ENCODE assay signal across 1 cellular context in genomic region chr17:55432358-55433028, GRCh38.
TF ChIP-seq lines count a peak whose summit lies in the region.

No MANE protein-coding gene starts in this region.

TF ChIP-seq in K562, 482 proteins besides CTCF, POLR2A, EP300 and RAD21 (continued from another document and continues in another):
- TF ChIP-seq ZZZ3 (IDR thresholded peaks at IDR 0.05), result no peak
- TF ChIP-seq, protein P1, sequence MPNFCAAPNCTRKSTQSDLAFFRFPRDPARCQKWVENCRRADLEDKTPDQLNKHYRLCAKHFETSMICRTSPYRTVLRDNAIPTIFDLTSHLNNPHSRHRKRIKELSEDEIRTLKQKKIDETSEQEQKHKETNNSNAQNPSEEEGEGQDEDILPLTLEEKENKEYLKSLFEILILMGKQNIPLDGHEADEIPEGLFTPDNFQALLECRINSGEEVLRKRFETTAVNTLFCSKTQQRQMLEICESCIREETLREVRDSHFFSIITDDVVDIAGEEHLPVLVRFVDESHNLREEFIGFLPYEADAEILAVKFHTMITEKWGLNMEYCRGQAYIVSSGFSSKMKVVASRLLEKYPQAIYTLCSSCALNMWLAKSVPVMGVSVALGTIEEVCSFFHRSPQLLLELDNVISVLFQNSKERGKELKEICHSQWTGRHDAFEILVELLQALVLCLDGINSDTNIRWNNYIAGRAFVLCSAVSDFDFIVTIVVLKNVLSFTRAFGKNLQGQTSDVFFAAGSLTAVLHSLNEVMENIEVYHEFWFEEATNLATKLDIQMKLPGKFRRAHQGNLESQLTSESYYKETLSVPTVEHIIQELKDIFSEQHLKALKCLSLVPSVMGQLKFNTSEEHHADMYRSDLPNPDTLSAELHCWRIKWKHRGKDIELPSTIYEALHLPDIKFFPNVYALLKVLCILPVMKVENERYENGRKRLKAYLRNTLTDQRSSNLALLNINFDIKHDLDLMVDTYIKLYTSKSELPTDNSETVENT (CRISPR knock-in tag; IDR thresholded peaks at IDR 0.05), result no peak
- no peak for TF ChIP-seq HIVEP1 (CRISPR knock-in tag; IDR thresholded peaks at IDR 0.05)
- TF ChIP-seq SRSF7 (optimal IDR thresholded peaks at IDR 0.05; ENCODE audit: low read depth, low read length), result no peak
- TF ChIP-seq NCOA2 (IDR thresholded peaks at IDR 0.05; ENCODE audit: partially characterized antibody in 2 of 2), result no peak
- no peak for TF ChIP-seq POLR2AphosphoS5 (IDR thresholded peaks at IDR 0.05; ENCODE audit: control insufficient read depth, insufficient read depth, low read depth, low read length)
- no peak for TF ChIP-seq ZNF354B (CRISPR knock-in tag; IDR thresholded peaks at IDR 0.05)
- peak; percentile 74; the same call in 1 of the 2 replicates for TF ChIP-seq TCFL5 (CRISPR knock-in tag; conservative IDR thresholded peaks at IDR 0.05)
- TF ChIP-seq HDAC2 (IDR thresholded peaks at IDR 0.05), result no peak
- no peak for TF ChIP-seq KAT8 (IDR thresholded peaks at IDR 0.05; ENCODE audit: low read depth)
- TF ChIP-seq HDAC3 (IDR thresholded peaks at IDR 0.05; ENCODE audit: borderline replicate concordance, partially characterized antibody), result no peak
- no peak for TF ChIP-seq ZBTB7A (IDR thresholded peaks at IDR 0.05; ENCODE audit: borderline replicate concordance, control insufficient read depth, low read depth, low read length)
- TF ChIP-seq RB1 (IDR thresholded peaks at IDR 0.05; ENCODE audit: low read depth), result no peak
- no peak for TF ChIP-seq TAF7 (tag; IDR thresholded peaks at IDR 0.05)
- TF ChIP-seq, protein P2, sequence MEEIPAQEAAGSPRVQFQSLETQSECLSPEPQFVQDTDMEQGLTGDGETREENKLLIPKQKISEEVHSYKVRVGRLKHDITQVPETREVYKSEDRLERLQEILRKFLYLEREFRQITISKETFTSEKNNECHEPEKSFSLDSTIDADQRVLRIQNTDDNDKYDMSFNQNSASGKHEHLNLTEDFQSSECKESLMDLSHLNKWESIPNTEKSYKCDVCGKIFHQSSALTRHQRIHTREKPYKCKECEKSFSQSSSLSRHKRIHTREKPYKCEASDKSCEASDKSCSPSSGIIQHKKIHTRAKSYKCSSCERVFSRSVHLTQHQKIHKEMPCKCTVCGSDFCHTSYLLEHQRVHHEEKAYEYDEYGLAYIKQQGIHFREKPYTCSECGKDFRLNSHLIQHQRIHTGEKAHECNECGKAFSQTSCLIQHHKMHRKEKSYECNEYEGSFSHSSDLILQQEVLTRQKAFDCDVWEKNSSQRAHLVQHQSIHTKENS (CRISPR knock-in tag; IDR thresholded peaks at IDR 0.05), result no peak
- no peak for TF ChIP-seq NR4A1 (CRISPR knock-in tag; IDR thresholded peaks at IDR 0.05)
- TF ChIP-seq NR4A1 (tag; IDR thresholded peaks at IDR 0.05), result peak; percentile 93
- TF ChIP-seq RBFOX2 (IDR thresholded peaks at IDR 0.05; ENCODE audit: low read depth, low read length), result no peak
- TF ChIP-seq ELF2 (CRISPR knock-in tag; IDR thresholded peaks at IDR 0.05), result no peak
- no peak for TF ChIP-seq CBX8 (IDR thresholded peaks at IDR 0.05; ENCODE audit: borderline replicate concordance, extremely low read depth, low read depth, low read length, poor library complexity, severe bottlenecking)
- TF ChIP-seq, protein P3, sequence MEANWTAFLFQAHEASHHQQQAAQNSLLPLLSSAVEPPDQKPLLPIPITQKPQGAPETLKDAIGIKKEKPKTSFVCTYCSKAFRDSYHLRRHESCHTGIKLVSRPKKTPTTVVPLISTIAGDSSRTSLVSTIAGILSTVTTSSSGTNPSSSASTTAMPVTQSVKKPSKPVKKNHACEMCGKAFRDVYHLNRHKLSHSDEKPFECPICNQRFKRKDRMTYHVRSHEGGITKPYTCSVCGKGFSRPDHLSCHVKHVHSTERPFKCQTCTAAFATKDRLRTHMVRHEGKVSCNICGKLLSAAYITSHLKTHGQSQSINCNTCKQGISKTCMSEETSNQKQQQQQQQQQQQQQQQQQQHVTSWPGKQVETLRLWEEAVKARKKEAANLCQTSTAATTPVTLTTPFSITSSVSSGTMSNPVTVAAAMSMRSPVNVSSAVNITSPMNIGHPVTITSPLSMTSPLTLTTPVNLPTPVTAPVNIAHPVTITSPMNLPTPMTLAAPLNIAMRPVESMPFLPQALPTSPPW (CRISPR knock-in tag; IDR thresholded peaks at IDR 0.05), result no peak
- no peak for TF ChIP-seq PRPF4 (IDR thresholded peaks at IDR 0.05; ENCODE audit: insufficient read depth, low read depth, low read length, poor library complexity, severe bottlenecking)
- TF ChIP-seq DLX4 (CRISPR knock-in tag; IDR thresholded peaks at IDR 0.05), result no peak
- no peak for TF ChIP-seq FOXK2 (conservative IDR thresholded peaks at IDR 0.05 in 1 of 2, IDR thresholded peaks at IDR 0.05 in 1 of 2; ENCODE audit: low read depth in 2 of 2)
- no peak for TF ChIP-seq RBBP5 (IDR thresholded peaks at IDR 0.05; ENCODE audit: borderline replicate concordance, insufficient read depth, low read length, poor library complexity, severe bottlenecking)
- no peak for TF ChIP-seq JUN (IDR thresholded peaks at IDR 0.05; ENCODE audit: borderline replicate concordance, low read depth, low read length)
- no peak for TF ChIP-seq JUN (CRISPR knock-in tag; IDR thresholded peaks at IDR 0.05; ENCODE audit: borderline replicate concordance)
- TF ChIP-seq JUND (IDR thresholded peaks at IDR 0.05; ENCODE audit: borderline replicate concordance, low read depth, low read length), result no peak
- TF ChIP-seq JUND (tag; IDR thresholded peaks at IDR 0.05; ENCODE audit: borderline replicate concordance, low read depth, low read length), result peak; percentile 14; the same call in 1 of the 3 replicates
- TF ChIP-seq RNF219 (CRISPR knock-in tag; IDR thresholded peaks at IDR 0.05), result no peak
- no peak for TF ChIP-seq RBM15 (IDR thresholded peaks at IDR 0.05; ENCODE audit: insufficient read depth, low read length)
- no peak for TF ChIP-seq KAT2B (IDR thresholded peaks at IDR 0.05; ENCODE audit: low read depth, low read length)
- TF ChIP-seq AFF4 (CRISPR knock-in tag; IDR thresholded peaks at IDR 0.05), result no peak
- TF ChIP-seq MEIS2 (IDR thresholded peaks at IDR 0.05; ENCODE audit: partially characterized antibody), result peak; percentile 72
- peak; percentile 42; the same call in 1 of the 2 replicates for TF ChIP-seq ZKSCAN8 (CRISPR knock-in tag; IDR thresholded peaks at IDR 0.05)
- TF ChIP-seq NR1H2 (CRISPR knock-in tag; IDR thresholded peaks at IDR 0.05), result no peak
- TF ChIP-seq NR2C1 (IDR thresholded peaks at IDR 0.05), result no peak
- TF ChIP-seq NR2C1 (tag; IDR thresholded peaks at IDR 0.05), result peak; percentile 84
- TF ChIP-seq ZNF311 (CRISPR knock-in tag; IDR thresholded peaks at IDR 0.05), result peak; percentile 95
- TF ChIP-seq ZNF696 (CRISPR knock-in tag; conservative IDR thresholded peaks at IDR 0.05), result no peak
- TF ChIP-seq DNMT1 (IDR thresholded peaks at IDR 0.05), result no peak
- no peak for TF ChIP-seq CBX2 (IDR thresholded peaks at IDR 0.05; ENCODE audit: insufficient read depth, low read length, poor library complexity, severe bottlenecking)
- TF ChIP-seq RUNX1 (IDR thresholded peaks at IDR 0.05; ENCODE audit: low read depth), result no peak
- TF ChIP-seq PTBP1 (IDR thresholded peaks at IDR 0.05; ENCODE audit: low read depth, low read length), result no peak
- TF ChIP-seq PYGO2 (tag; IDR thresholded peaks at IDR 0.05), result 0 out of 2 replicates have a peak, but pooled peaks have one; percentile 48
- no peak for TF ChIP-seq KDM4B (IDR thresholded peaks at IDR 0.05; ENCODE audit: borderline replicate concordance in 2 of 2, low read depth in 1 of 2)
- TF ChIP-seq MCM7 (IDR thresholded peaks at IDR 0.05), result no peak
- TF ChIP-seq GABPB1 (CRISPR knock-in tag; IDR thresholded peaks at IDR 0.05), result no peak
- no peak for TF ChIP-seq ZNF280A (IDR thresholded peaks at IDR 0.05; ENCODE audit: low read depth, partially characterized antibody)
- TF ChIP-seq ZNF133 (CRISPR knock-in tag; IDR thresholded peaks at IDR 0.05), result no peak
- no peak for TF ChIP-seq E4F1 (CRISPR knock-in tag; IDR thresholded peaks at IDR 0.05; ENCODE audit: borderline replicate concordance)
- TF ChIP-seq RBM25 (IDR thresholded peaks at IDR 0.05; ENCODE audit: low read depth, low read length, severe bottlenecking), result no peak
- no peak for TF ChIP-seq MTA2 (IDR thresholded peaks at IDR 0.05; ENCODE audit: low read depth)
- TF ChIP-seq CBFA2T3 (IDR thresholded peaks at IDR 0.05), result 0 out of 2 replicates have a peak, but pooled peaks have one; percentile 4
